ENCODE assay signal across 1 cellular context in genomic region chr7:131231381-131232220, GRCh38.
TF ChIP-seq lines count a peak whose summit lies in the region.

No MANE protein-coding gene starts in this region.

TF ChIP-seq in liver, 16 proteins besides CTCF, POLR2A, EP300 and RAD21 (continued from another document):
- TF ChIP-seq ATF3 (IDR thresholded peaks at IDR 0.05) (no peak), FOXA1 (IDR thresholded peaks at IDR 0.05) (no peak), SP1 (IDR thresholded peaks at IDR 0.05) (no peak), JUND (IDR thresholded peaks at IDR 0.05) (no peak), TAF1 (conservative IDR thresholded peaks at IDR 0.05) (no peak), HNF4A (conservative IDR thresholded peaks at IDR 0.05) (no peak), RXRA (IDR thresholded peaks at IDR 0.05) (no peak), ZBTB33 (IDR thresholded peaks at IDR 0.05) (no peak)
TF ChIP-seq in liver: peak in this region for 0.
